Comparison of ENCODE assay signal across 23 cellular contexts in genomic region chr2:6497048-6497447, GRCh38.
"Had no signal": no experiment of that assay in that cellular context is flagged by ENCODE, and none has a peak within 500 bp of the region (broad histone marks: within the 10 kb centered on the region; RNA-seq: fewer than 3 reads in every experiment).

No MANE protein-coding gene starts in this region.

- H3K36me3 ChIP-seq: esophagus muscularis mucosa, gastroesophageal sphincter, heart right ventricle, left ventricle myocardium inferior, lower lobe of right lung had no signal

- H3K27me3 ChIP-seq: esophagus muscularis mucosa, foreskin keratinocyte, gastroesophageal sphincter had no signal

- H3K4me3 ChIP-seq: coronary artery, dorsolateral prefrontal cortex, esophagus muscularis mucosa, gastroesophageal sphincter, heart right ventricle, left ventricle myocardium inferior, lower lobe of right lung had no signal

- DNase-seq: dermis blood vessel endothelial cell; dorsolateral prefrontal cortex; effector CD4-positive, alpha-beta T cell; effector memory CD4-positive, alpha-beta T cell; foreskin keratinocyte; glutamatergic neuron; head of caudate nucleus; heart right ventricle; hippocampal formation; left cardiac atrium; left ventricle myocardium inferior; lower lobe of right lung; mesenchymal stem cell; naive thymus-derived CD4-positive, alpha-beta T cell had no signal

- ATAC-seq: foreskin keratinocyte, gastroesophageal sphincter, heart right ventricle, left cardiac atrium, left lobe of liver, lower lobe of right lung had no signal

- H3K9me3 ChIP-seq: esophagus muscularis mucosa, gastroesophageal sphincter, left ventricle myocardium inferior, lower lobe of right lung had no signal

- H3K27ac ChIP-seq: coronary artery, dorsolateral prefrontal cortex, esophagus muscularis mucosa, foreskin keratinocyte, gastroesophageal sphincter, heart right ventricle, left ventricle myocardium inferior, lower lobe of right lung had no signal

- H3K4me1 ChIP-seq: esophagus muscularis mucosa, foreskin keratinocyte, gastroesophageal sphincter, heart right ventricle, left ventricle myocardium inferior, lower lobe of right lung had no signal

- FAIRE-seq: colon, endothelial cell of umbilical vein, frontal cortex, islet of Langerhans, keratinocyte had no signal
